In genomic region chr6:93420163-93420806, GRCh38 we compare ENCODE assay signal across 9 cellular contexts. TPM values are rescaled to one million over a fixed set of nuclear protein-coding genes. Genes with fewer than 3 reads are reported as not detected.
A peak's percentile ranks its signal among the peaks of the same experiment; 100 is the strongest.
DNase-seq lines count a peak whose midpoint lies in the region; FAIRE-seq and TF ChIP-seq lines count a peak whose summit lies in the region.
"Had no signal": no experiment of that assay in that cellular context is flagged by ENCODE, and none has a peak within 500 bp of the region (broad histone marks: within the 10 kb centered on the region; RNA-seq: fewer than 3 reads in every experiment).

No MANE protein-coding gene starts in this region.

- H3K4me1 ChIP-seq in H1 (replicated peaks in 1 of 4; ENCODE audit: control insufficient read depth in 3 of 4, insufficient read depth in 4 of 4, low read length in 3 of 4) (peaks cover 0 to 10% (median 4%) of the 10 kb centered on the region in 4 experiments; a peak in 5 of 7 replicates), osteoblast (ENCODE audit: insufficient read depth, low read length) (peaks cover 4% of the 10 kb centered on the region)

- no peak overlapping the region for H2BK120ac ChIP-seq in H1 (replicated peaks; ENCODE audit: low read depth, low read length)

- peak; percentile 68 for FAIRE-seq in H1 (lab: Jason Lieb, UNC)
- FAIRE-seq in H54 (lab: Jason Lieb, UNC), result no peak
- FAIRE-seq: GM12878 had no signal

- H3K27ac ChIP-seq in H1 (ENCODE audit: low read depth, low read length) (peak overlapping the region; percentile 39), osteoblast (ENCODE audit: low read depth, low read length) (no peak overlapping the region)

- H3K4me3 ChIP-seq in MG63 (peak overlapping the region; percentile 60), H1 (ENCODE audit: extremely low read depth in 1 of 4, insufficient read depth in 2 of 4, low read depth in 3 of 4, low read length in 4 of 4) (peak overlapping the region; percentile 45 to 88 (median 85)), osteoblast (ENCODE audit: insufficient read depth, low read length) (peak overlapping the region; percentile 60)
- H3K4me3 ChIP-seq: GM12878 had no signal

- H3K23ac ChIP-seq in H1 (ENCODE audit: insufficient read length), result no peak overlapping the region

- H3K9me3 ChIP-seq in MG63 (no peaks in the 10 kb centered on the region), H1 (ENCODE audit: insufficient read depth in 2 of 2, low read depth in 1 of 2, low read length in 1 of 2) (no peaks in the 10 kb centered on the region), osteoblast (ENCODE audit: low read depth, low read length) (no peaks in the 10 kb centered on the region)

- no peak overlapping the region for H2AK5ac ChIP-seq in H1 (ENCODE audit: low read depth, low read length)

- CTCF ChIA-PET in H1 (lab: Charles Lee; ENCODE audit: partially characterized antibody), result interaction anchor here (0.6 to 2.2 kb wide), 3 partner anchors 21 to 609 kb away, joined by 3 to 9 read pairs (median 3); no protein-coding TSS in a partner anchor

- no peak for TF ChIP-seq EP300 in H1 (IDR thresholded peaks at IDR 0.05; ENCODE audit: borderline replicate concordance in 1 of 2, low read depth in 2 of 2, low read length in 2 of 2)

- TF ChIP-seq CTCF in H1 (IDR thresholded peaks at IDR 0.05; ENCODE audit: control extremely low read depth in 1 of 3, insufficient read depth in 1 of 3, low read depth in 1 of 3, low read length in 3 of 3) (no peak), osteoblast (IDR thresholded peaks at IDR 0.05; ENCODE audit: extremely low read depth, low read depth, low read length) (no peak), GM13977 (IDR thresholded peaks at IDR 0.05; ENCODE audit: extremely low read depth, insufficient read depth, missing control alignments) (no peak)

- peak overlapping the region in 3 of 4 experiments; percentile 31 to 61 (median 54); a peak in 6 of 7 replicates for H3K9ac ChIP-seq in H1 (replicated peaks in 1 of 4; ENCODE audit: extremely low read depth in 1 of 4, low read depth in 3 of 4, low read length in 3 of 4)

- no peak overlapping the region for H2BK5ac ChIP-seq in H1 (ENCODE audit: low read depth, low read length)

- H3K27me3 ChIP-seq in MG63, result no peaks in the 10 kb centered on the region
- H3K27me3 ChIP-seq in H1 (replicated peaks in 1 of 4; ENCODE audit: control insufficient read depth in 3 of 4, extremely low read depth in 1 of 4, insufficient read depth in 3 of 4, low read length in 3 of 4), result peaks cover 7 to 17% (median 12%) of the 10 kb centered on the region in 4 experiments; a peak in 6 of 7 replicates
- H3K27me3 ChIP-seq in osteoblast (ENCODE audit: insufficient read depth, low read length), result peaks cover 38% of the 10 kb centered on the region

- H2AFZ ChIP-seq in H1 (ENCODE audit: low read length) (peak overlapping the region; percentile 82), osteoblast (ENCODE audit: low read length) (peak overlapping the region; percentile 77)

- no peak overlapping the region for H4K91ac ChIP-seq in H1 (replicated peaks; ENCODE audit: insufficient read length, low read length)

- TF ChIP-seq POLR2A in H1 (IDR thresholded peaks at IDR 0.05; ENCODE audit: control extremely low read depth in 1 of 2, low read depth in 2 of 2, low read length in 2 of 2) (no peak), H54 (IDR thresholded peaks at IDR 0.05; ENCODE audit: low read depth, low read length) (no peak)

- no peak overlapping the region for H3K56ac ChIP-seq in H1 (replicated peaks; ENCODE audit: insufficient read length, low read depth, low read length)

- H3K14ac ChIP-seq in H1 (ENCODE audit: insufficient read length), result no peak overlapping the region

- POLR2A ChIA-PET in H1 (lab: Charles Lee; ENCODE audit: partially characterized antibody), result interaction anchor here (1.1 to 1.8 kb wide), 3 partner anchors 9 to 657 kb away, joined by 3 to 7 read pairs (median 3); no protein-coding TSS in a partner anchor

- in situ Hi-C loops in GM13977 (cut with MboI; ENCODE audit: low pct_unique_long_range_greater_than_20kb, low sequenced_read_pairs, unreplicated experiment), result no loop called here

- H2BK12ac ChIP-seq in H1 (ENCODE audit: low read depth, low read length), result no peak overlapping the region

- H2BK20ac ChIP-seq in H1 (ENCODE audit: low read length), result no peak overlapping the region

- H4K5ac ChIP-seq in H1 (ENCODE audit: insufficient read length, low read depth, low read length), result no peak overlapping the region

- H4K8ac ChIP-seq in H1 (ENCODE audit: extremely low read depth, insufficient read depth, low read length), result no peak overlapping the region

- H3K36me3 ChIP-seq in MG63 (no peaks in the 10 kb centered on the region), H1 (ENCODE audit: control insufficient read depth in 2 of 4, insufficient read depth in 4 of 4, low read length in 3 of 4) (no peaks in the 10 kb centered on the region), osteoblast (ENCODE audit: insufficient read depth, low read length) (no peaks in the 10 kb centered on the region)

- WGBS in H1 (ENCODE audit: extremely low coverage in 1 of 2, insufficient coverage in 1 of 2, insufficient read length in 1 of 2, insufficient replicate concordance in 2 of 2, low coverage in 1 of 2, low lambda C conversion rate in 2 of 2, missing lambda C conversion rate in 1 of 2), 2 experiments, result 7% methylated on average over 14 of the region's 14 CpGs; no CpG with 5 or more reads in 1 of the 2 experiments

- peak; percentile 37 for DNase-seq in COR-L47 (lab: John Stamatoyannopoulos, UW)
- DNase-seq in MG63, result no peak
- no peak for DNase-seq in H1 (ENCODE audit: low read depth in 1 of 2, low spot score in 2 of 2)
- no peak for DNase-seq in osteoblast (ENCODE audit: insufficient read length, low spot score, missing footprints)
- no peak for DNase-seq in COLO829 (ENCODE audit: low spot score)
- DNase-seq in H54 (ENCODE audit: insufficient read length, low spot score), result no peak
- no peak for DNase-seq in GM13977 (ENCODE audit: low spot score)
- no peak for DNase-seq in activated CD4-positive, CD25-positive, alpha-beta regulatory T cell treated with anti-CD3 and anti-CD28 coated beads, Interleukin-2, amount 50 U/mL, for 72 hours

- TF ChIP-seq RAD21 in H1 (IDR thresholded peaks at IDR 0.05 in 1 of 2, conservative IDR thresholded peaks at IDR 0.05 in 1 of 2; ENCODE audit: low read depth in 2 of 2, low read length in 2 of 2), result no peak

- H3K79me1 ChIP-seq in H1 (ENCODE audit: low read depth, low read length), result no peaks in the 10 kb centered on the region

- H4K20me1 ChIP-seq in H1 (replicated peaks in 1 of 2; ENCODE audit: control insufficient read depth in 1 of 2, insufficient read depth in 2 of 2, low read length in 2 of 2) (peaks cover 4 to 8% of the 10 kb centered on the region in 2 experiments), osteoblast (ENCODE audit: insufficient read depth, low read length) (no peaks in the 10 kb centered on the region)

- peaks cover 20% of the 10 kb centered on the region for H3K23me2 ChIP-seq in H1 (ENCODE audit: low read depth, low read length)

- no peak overlapping the region for H2BK15ac ChIP-seq in H1 (ENCODE audit: low read length)

- no peak overlapping the region for H3K18ac ChIP-seq in H1 (ENCODE audit: extremely low read depth, low read length)

- H3K79me2 ChIP-seq in H1 (ENCODE audit: control insufficient read depth in 1 of 2, insufficient read depth in 2 of 2, low read length in 2 of 2), result no peaks in the 10 kb centered on the region
- no peaks in the 10 kb centered on the region for H3K79me2 ChIP-seq in osteoblast (ENCODE audit: insufficient read depth, low read length)

- no peak overlapping the region for H3K4ac ChIP-seq in H1 (replicated peaks; ENCODE audit: insufficient read length, low read depth, low read length)

- H3K4me2 ChIP-seq in H1 (ENCODE audit: insufficient read depth in 1 of 2, low read depth in 2 of 2, low read length in 2 of 2), result peak overlapping the region; percentile 75 to 91
- H3K4me2 ChIP-seq in osteoblast (ENCODE audit: insufficient read depth, low read length), result peak overlapping the region; percentile 87

TF ChIP-seq in H1, 55 proteins besides CTCF, POLR2A, EP300 and RAD21 (continues in another document):
- TF ChIP-seq TCF12 (IDR thresholded peaks at IDR 0.05; ENCODE audit: low read depth, low read length) (no peak), CHD1 (IDR thresholded peaks at IDR 0.05; ENCODE audit: low read depth, low read length) (no peak), YY1 (IDR thresholded peaks at IDR 0.05; ENCODE audit: low read depth, low read length) (no peak), RXRA (IDR thresholded peaks at IDR 0.05; ENCODE audit: insufficient read depth, low read depth, low read length) (no peak)

RNA-seq across cellular contexts. Expression of gene EPHA7, which starts 0.9 kb away (rescaled TPM):
- total RNA-seq in MG63 (2014; rRNA removed; shearing (Covaris generic); ENCODE audit: low replicate concordance), result 4.3 and 7.0 TPM in 2 replicates
- total RNA-seq in H1 (2021; fragmentation: NEBNext Ultra II Directional; extraction: Animal tissue kit (Norgen Biotek cat#: 25700)), result 6.1 and 6.8 TPM in 2 replicates
- 0.74 and 1.3 TPM in 2 replicates for polyA plus RNA-seq in H1 (2011; rRNA removed)
- polyA plus RNA-seq in H1 (2011; cell fraction: cytosol; rRNA removed), result 1.7 TPM
- polyA plus RNA-seq in H1 (2011; cell fraction: nucleus; rRNA removed), result 1.1 TPM
- 2.3 to 5.1 TPM (median 2.8 TPM) in 4 replicates for polyA plus RNA-seq in H1 (2012, experiment 1 of 2)
- polyA plus RNA-seq in H1 (2012, experiment 2 of 2), result 0.12 TPM
- 6.8 TPM for polyA plus RNA-seq in H1 (2013, experiment 1 of 2)
- polyA plus RNA-seq in H1 (2013, experiment 2 of 2), result 6.1 TPM
- polyA minus RNA-seq in H1 (2011; rRNA and poly(A)+ RNA removed), result 7.5 and 9.3 TPM in 2 replicates
- polyA minus RNA-seq in H1 (2011; cell fraction: cytosol; rRNA and poly(A)+ RNA removed), result 3.4 TPM
- 10.4 TPM for polyA minus RNA-seq in H1 (2011; cell fraction: nucleus; rRNA and poly(A)+ RNA removed)
- total RNA-seq in osteoblast, result 0.29 TPM in 1 of 2 replicates, not detected in the other
- total RNA-seq: GM12878 had no signal
- polyA plus RNA-seq: GM12878 had no signal
